8 cellular contexts compared by ENCODE assay signal in the genomic region with DNA sequence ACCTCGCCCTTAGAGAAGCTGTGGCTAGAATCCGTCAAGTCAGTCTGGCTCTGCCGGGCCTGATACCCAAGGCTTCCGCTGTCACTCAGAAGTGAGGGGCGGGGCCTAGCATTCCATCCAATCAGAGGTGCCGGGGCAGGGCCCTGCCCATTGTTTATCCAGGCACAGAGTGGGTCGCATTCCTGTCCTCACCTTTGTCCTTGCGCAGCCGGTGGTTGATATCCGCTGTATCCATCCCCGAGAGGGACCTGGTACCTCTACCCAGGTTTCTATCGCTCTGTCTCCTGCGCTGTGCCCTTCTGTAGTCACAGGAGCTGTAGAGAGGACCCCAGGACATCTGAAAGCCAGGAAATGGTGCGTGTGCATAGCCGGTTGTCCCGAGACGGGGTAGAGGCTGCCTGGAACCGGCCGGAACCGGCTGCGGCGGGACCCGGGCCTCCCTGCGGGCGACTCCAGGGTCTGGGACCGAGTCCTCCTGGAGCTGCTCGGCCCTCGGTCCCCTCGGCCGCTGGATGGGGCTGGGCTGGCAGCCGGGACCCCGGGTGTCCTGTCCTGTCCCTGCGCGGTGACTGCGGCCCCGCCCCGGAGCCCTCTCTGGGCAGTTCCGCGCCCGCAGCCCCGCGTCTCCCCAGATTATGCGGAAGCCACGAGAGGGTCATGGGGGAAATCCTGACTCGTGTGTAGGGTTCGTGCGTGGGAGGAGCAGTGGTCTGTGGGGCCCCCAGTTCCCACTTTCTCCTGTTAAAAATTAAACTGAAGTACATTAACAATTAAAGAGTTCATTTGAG. TPM values are rescaled to one million over a fixed set of nuclear protein-coding genes. Genes with fewer than 3 reads are reported as not detected.
DNase-seq lines count a peak whose midpoint lies in the region; ATAC-seq and TF ChIP-seq lines count a peak whose summit lies in the region.

A gene (plus strand): TSS at position 183 of the 788 bp plus-strand sequence. CDS start 169 bp downstream, at position 352.

- no peaks in the 10 kb centered on the region for H3K9me3 ChIP-seq in psoas muscle

- TF ChIP-seq CTCF in psoas muscle (IDR thresholded peaks at IDR 0.05), result no peak

- H3K27ac ChIP-seq in psoas muscle (peak within 1 kb of the TSS; percentile 63), urinary bladder (ENCODE audit: low read depth) (peak within 1 kb of the TSS; percentile 97)

- DNase-seq in ELF-1 (ENCODE audit: low read depth, low spot score), result peak; percentile 20
- DNase-seq in HCEC 1CT, result peak; percentile 6
- DNase-seq in NAMALWA (ENCODE audit: low spot score), result peak; percentile 95
- DNase-seq in T-helper 2 cell, result peak; percentile 67 to 90 (median 79)
- peak; percentile 35 to 95 (median 86) for DNase-seq in anterior cingulate cortex (lab: John Stamatoyannopoulos, UW)
- DNase-seq in hepatic stellate cell (ENCODE audit: low spot score), result peak; percentile 90
- peak; percentile 92 to 94 for DNase-seq in psoas muscle

- peak; percentile 96 to 99 (median 98) for ATAC-seq in psoas muscle

- peak within 1 kb of the TSS; percentile 71 for H3K4me3 ChIP-seq in psoas muscle
- H3K4me3 ChIP-seq in urinary bladder (ENCODE audit: low read depth, low read length), result peak within 1 kb of the TSS; percentile 71

- H3K36me3 ChIP-seq in psoas muscle (ENCODE audit: insufficient read depth in 1 of 2, low read depth in 1 of 2) (no peaks in the 10 kb centered on the region), urinary bladder (ENCODE audit: insufficient read depth) (no peaks in the 10 kb centered on the region)

- WGBS in psoas muscle, 3 donors, result 0 to 1% (median 1%) methylated on average over 41 to 47 of the region's 47 CpGs
- WGBS in urinary bladder, result under 1% methylated on average over 47 of the region's 47 CpGs

- intact Hi-C loops in psoas muscle (cut with DNase I), result loop anchor here in 1 of 2 donors (2.0 to 10.0 kb wide), 4 partner anchors 24 to 330 kb away; a partner anchor contains a TSS

- H3K27me3 ChIP-seq in psoas muscle (ENCODE audit: insufficient read depth in 3 of 3, low read length in 2 of 3), result no peaks in the 10 kb centered on the region

- H3K4me1 ChIP-seq in psoas muscle (peaks cover 10% of the 10 kb centered on the region), urinary bladder (ENCODE audit: insufficient read depth) (no peaks in the 10 kb centered on the region)

RNA-seq across cellular contexts. Expression of the gene that starts here (rescaled TPM):
- total RNA-seq in psoas muscle, result 1 to 10 TPM in 2 of 4 donors, under 1 TPM in 2; 0.22 to 1.6 (median 0.81) TPM
- 1 to 10 TPM in 1 of 3 donors, under 1 TPM in 2; 0.56 to 1.3 (median 0.82) TPM for polyA plus RNA-seq in psoas muscle
- 6.1 TPM for total RNA-seq in urinary bladder
- 3.3 TPM for polyA plus RNA-seq in urinary bladder

Comparison
In these comparisons a context has a peak if more than half of its experiments do, and no peak if none do; other contexts are left out.
1. Peak in every context shown above with its lines: DNase-seq, ATAC-seq, H3K4me3 ChIP-seq and H3K27ac ChIP-seq.
2. DNase-seq: peak in every context shown above with its lines; median percentile 95 in NAMALWA; 93 in psoas muscle; 90 in hepatic stellate cell; 86 in anterior cingulate cortex; 79 in T-helper 2 cell; 20 in ELF-1; 6 in HCEC 1CT.